Comparison of ENCODE assay signal across 15 cellular contexts in genomic region chr3:131957511-131957910, GRCh38.
A peak's percentile ranks its signal among the peaks of the same experiment; 100 is the strongest.
DNase-seq lines count a peak whose midpoint lies in the region; ATAC-seq and TF ChIP-seq lines count a peak whose summit lies in the region.
"Had no signal": no experiment of that assay in that cellular context is flagged by ENCODE, and none has a peak within 500 bp of the region (broad histone marks: within the 10 kb centered on the region; RNA-seq: fewer than 3 reads in every experiment).

No MANE protein-coding gene starts in this region.

- H3K27me3 ChIP-seq in HUES48 (ENCODE audit: control insufficient read depth, insufficient read depth, low read length) (no peaks in the 10 kb centered on the region), ectodermal cell (ENCODE audit: control insufficient read depth, insufficient read depth, low read length, poor library complexity, severe bottlenecking) (no peaks in the 10 kb centered on the region), iPS-18a (ENCODE audit: control insufficient read depth, insufficient read depth, low read length) (no peaks in the 10 kb centered on the region), H7 (ENCODE audit: control insufficient read depth, insufficient read depth, low read length) (no peaks in the 10 kb centered on the region)

- H3K27ac Mint-ChIP-seq in MCF 10A (ENCODE audit: low read depth, unreplicated experiment), result no peak overlapping the region

- no peaks in the 10 kb centered on the region for H3K9me3 Mint-ChIP-seq in MCF 10A (ENCODE audit: unreplicated experiment)

- DNase-seq in AG10803 (ENCODE audit: low read depth), result peak; percentile 56
- DNase-seq in DMS 273 (lab: John Stamatoyannopoulos, UW; ENCODE audit: unreplicated experiment), result no peak
- no peak for DNase-seq in MCF 10A (ENCODE audit: unreplicated experiment)
- no peak for DNase-seq in H7
- DNase-seq: 8988T, NCI-H1417 treated with DMSO at 0.1 percent for 48 hours, NCI-H1930, NCI-H446 treated with DMSO at 0.1 percent for 48 hours, NCI-H748 treated with DMSO at 0.1 percent for 48 hours, OCI-M1 had no signal

- H3K9me3 ChIP-seq in HUES48 (ENCODE audit: control insufficient read depth, insufficient read depth, low read length) (no peaks in the 10 kb centered on the region), ectodermal cell (ENCODE audit: control insufficient read depth, low read length) (no peaks in the 10 kb centered on the region), iPS-18a (ENCODE audit: control insufficient read depth, low read depth, low read length) (no peaks in the 10 kb centered on the region)

- POLR2A ChIA-PET in MCF 10A (lab: Yijun Ruan, JAX), result no interaction called here

- H3K4me1 Mint-ChIP-seq in MCF 10A (ENCODE audit: insufficient read depth, unreplicated experiment), result no peaks in the 10 kb centered on the region

- peak overlapping the region; percentile 94 for H3K27ac ChIP-seq in HUES48 (ENCODE audit: low read depth, low read length)
- peak overlapping the region; percentile 23 for H3K27ac ChIP-seq in ectodermal cell (ENCODE audit: insufficient read depth, low read depth, low read length, poor library complexity, severe bottlenecking)
- no peak overlapping the region for H3K27ac ChIP-seq in iPS-18a (ENCODE audit: low read length)

- no peaks in the 10 kb centered on the region for H3K36me3 Mint-ChIP-seq in MCF 10A (ENCODE audit: insufficient read depth, unreplicated experiment)

- H3K4me3 ChIP-seq in AG10803 (ENCODE audit: low read length) (no peak overlapping the region), HUES48 (ENCODE audit: low read depth, low read length) (peak overlapping the region; percentile 24; the same call in 1 of the 2 replicates), ectodermal cell (ENCODE audit: insufficient read depth, low read depth, low read length) (no peak overlapping the region), iPS-18a (ENCODE audit: low read length) (peak overlapping the region; percentile 4), H7 (ENCODE audit: insufficient read depth, low read depth, low read length) (no peak overlapping the region)
- H3K4me3 ChIP-seq: K562 had no signal

- CTCF ChIA-PET in MCF 10A (lab: Yijun Ruan, JAX), result interaction anchor here (0.6 to 1.0 kb wide), 4 partner anchors 54 to 442 kb away, joined by 3 to 4 read pairs (median 3); no protein-coding TSS in a partner anchor

- WGBS in ectodermal cell, 2 experiments, result 73 to 76% methylated on average over 5 of the region's 5 CpGs

- H3K4me1 ChIP-seq in HUES48 (ENCODE audit: control insufficient read depth, insufficient read depth, low read length), result peaks cover 19% of the 10 kb centered on the region
- peaks cover 7% of the 10 kb centered on the region for H3K4me1 ChIP-seq in ectodermal cell (ENCODE audit: control insufficient read depth, insufficient read depth, low read length)
- peaks cover 22% of the 10 kb centered on the region for H3K4me1 ChIP-seq in iPS-18a (ENCODE audit: control insufficient read depth, low read depth, low read length)

- H3K4me3 Mint-ChIP-seq in MCF 10A (ENCODE audit: unreplicated experiment), result no peak overlapping the region

- intact Hi-C loops in MCF 10A (cut with micrococcal nuclease), result no loop called here

- TF ChIP-seq CTCF in AG10803 (conservative IDR thresholded peaks at IDR 0.05; ENCODE audit: low read length) (no peak), MCF 10A (IDR thresholded peaks at IDR 0.05; ENCODE audit: unreplicated experiment) (no peak)

- no peaks in the 10 kb centered on the region for H3K27me3 Mint-ChIP-seq in MCF 10A (ENCODE audit: insufficient read depth, unreplicated experiment)

- ATAC-seq in activated CD4-positive, CD25-positive, alpha-beta regulatory T cell treated with anti-CD3 and anti-CD28 coated beads, Interleukin-2, amount 50 U/mL, for 24 hours, result no peak
- ATAC-seq: K562 had no signal

- H3K9ac ChIP-seq in HUES48 (ENCODE audit: low read depth, low read length), result peak overlapping the region; percentile 43; the same call in 1 of the 2 replicates
- no peak overlapping the region for H3K9ac ChIP-seq in iPS-18a (ENCODE audit: low read length)

- BruUV-seq in MCF 10A (replicated peaks; lab: Mats Ljungman, UMichigan), result no TSS peak

- H3K36me3 ChIP-seq in HUES48 (ENCODE audit: control insufficient read depth, insufficient read depth, low read length) (no peaks in the 10 kb centered on the region), ectodermal cell (ENCODE audit: control insufficient read depth, insufficient read depth, low read length) (no peaks in the 10 kb centered on the region), iPS-18a (ENCODE audit: control insufficient read depth, low read depth, low read length) (no peaks in the 10 kb centered on the region), H7 (replicated peaks; ENCODE audit: control insufficient read depth, insufficient read depth, low read length) (no peaks in the 10 kb centered on the region)

Comparison
In these comparisons a context has a peak if more than half of its experiments do, and no peak if none do; other contexts are left out.
1. H3K4me3 ChIP-seq: peak in HUES48 (single experiment) and iPS-18a (single experiment); none in AG10803 (single experiment), ectodermal cell (single experiment) and H7 (single experiment).